ENCODE assay signal across 27 cellular contexts in the genomic region with DNA sequence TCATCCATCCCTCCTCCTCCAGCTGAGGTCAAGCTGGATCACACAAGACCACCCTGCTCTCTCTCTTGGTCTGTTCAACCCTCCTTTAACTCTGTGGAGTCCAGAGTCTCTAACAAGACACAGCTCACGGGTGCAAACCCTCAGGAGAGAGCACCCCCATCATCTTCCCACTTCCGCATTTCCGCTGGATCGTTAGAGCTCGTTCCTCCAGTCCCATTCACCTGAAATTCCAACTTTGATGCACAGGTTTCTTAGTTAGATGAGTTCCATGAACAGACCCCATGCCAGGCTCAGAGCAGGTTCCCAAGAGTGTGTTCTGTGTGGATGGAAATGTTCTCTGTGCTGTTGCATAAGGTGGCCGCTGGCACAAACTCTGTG. TPM values are rescaled to one million over a fixed set of nuclear protein-coding genes. Genes with fewer than 3 reads are reported as not detected.
"Had no signal": no experiment of that assay in that cellular context is flagged by ENCODE, and none has a peak within 500 bp of the region (broad histone marks: within the 10 kb centered on the region; RNA-seq: fewer than 3 reads in every experiment).

No MANE protein-coding gene starts in this region.

- H3K27me3 ChIP-seq: ascending aorta, body of pancreas, MG63 had no signal

- H3K27ac Mint-ChIP-seq: activated CD4-positive, alpha-beta memory T cell treated with anti-CD3 and anti-CD28 coated beads for 36 hours; activated naive CD8-positive, alpha-beta T cell treated with anti-CD3 and anti-CD28 coated beads, Interleukin-2, amount 50 U/mL, for 24 hours; activated T-cell treated with anti-CD3 and anti-CD28 coated beads, Interleukin-2, amount 50 U/mL, for 72 hours; WTC11 had no signal

- H3K27ac ChIP-seq: ascending aorta, body of pancreas, SK-N-MC had no signal

- DNase-seq: activated CD4-positive, alpha-beta memory T cell treated with anti-CD3 and anti-CD28 coated beads for 36 hours; activated CD4-positive, alpha-beta T cell treated with anti-CD3 and anti-CD28 coated beads for 48 hours; activated CD4-positive, CD25-positive, alpha-beta regulatory T cell treated with anti-CD3 and anti-CD28 coated beads, Interleukin-2, amount 50 U/mL, for 72 hours; activated CD8-positive, alpha-beta memory T cell treated with anti-CD3 and anti-CD28 coated beads, Interleukin-2, amount 50 U/mL, for 4 hours; activated naive CD4-positive, alpha-beta T cell treated with anti-CD3 and anti-CD28 coated beads, Interleukin-2, amount 50 U/mL, for 16 hours; activated naive CD8-positive, alpha-beta T cell treated with anti-CD3 and anti-CD28 coated beads, Interleukin-2, amount 50 U/mL, for 24 hours; activated T-cell treated with anti-CD3 and anti-CD28 coated beads, Interleukin-2, amount 50 U/mL, for 72 hours; amniotic stem cell; body of pancreas; central memory CD4-positive, alpha-beta T cell; MG63; MV-4-11; NCI-H1092 treated with DMSO at 0.1 percent for 48 hours; NCI-H1417 treated with DMSO at 0.1 percent for 48 hours; NCI-H1694; NCI-H2029; NCI-H510A treated with DMSO at 0.1 percent for 48 hours; NCI-H69; NK-92 treated with Interleukin-12 subunit alpha and Interleukin-12 subunit beta, amount 100 ng/mL, for 24 hours; RPMI8226; T-helper 1 cell had no signal

- H3K36me3 Mint-ChIP-seq: activated CD4-positive, alpha-beta memory T cell treated with anti-CD3 and anti-CD28 coated beads for 36 hours; WTC11 had no signal

- H3K27me3 Mint-ChIP-seq: activated CD4-positive, alpha-beta memory T cell treated with anti-CD3 and anti-CD28 coated beads for 36 hours; activated naive CD8-positive, alpha-beta T cell treated with anti-CD3 and anti-CD28 coated beads, Interleukin-2, amount 50 U/mL, for 24 hours had no signal

- H3K4me3 Mint-ChIP-seq: activated CD4-positive, alpha-beta memory T cell treated with anti-CD3 and anti-CD28 coated beads for 36 hours; activated naive CD8-positive, alpha-beta T cell treated with anti-CD3 and anti-CD28 coated beads, Interleukin-2, amount 50 U/mL, for 24 hours; activated T-cell treated with anti-CD3 and anti-CD28 coated beads, Interleukin-2, amount 50 U/mL, for 72 hours; WTC11 had no signal

- H3K4me3 ChIP-seq: ascending aorta, body of pancreas, MG63, SK-N-MC had no signal

- H3K36me3 ChIP-seq: ascending aorta, MG63 had no signal

- H3K9me3 Mint-ChIP-seq: activated CD4-positive, alpha-beta memory T cell treated with anti-CD3 and anti-CD28 coated beads for 36 hours; activated naive CD8-positive, alpha-beta T cell treated with anti-CD3 and anti-CD28 coated beads, Interleukin-2, amount 50 U/mL, for 24 hours; activated T-cell treated with anti-CD3 and anti-CD28 coated beads, Interleukin-2, amount 50 U/mL, for 72 hours had no signal

- H3K4me1 ChIP-seq: ascending aorta, body of pancreas had no signal

- H3K9me3 ChIP-seq: ascending aorta, body of pancreas, MG63 had no signal

- ATAC-seq: activated naive CD8-positive, alpha-beta T cell treated with anti-CD3 and anti-CD28 coated beads, Interleukin-2, amount 50 U/mL, for 24 hours; activated T-cell treated with anti-CD3 and anti-CD28 coated beads, Interleukin-2, amount 50 U/mL, for 72 hours; body of pancreas; Panc1; Right ventricle myocardium inferior; WTC11 had no signal

RNA-seq across cellular contexts. Expression of gene OASL, which starts 49.2 kb away (rescaled TPM):
- total RNA-seq: ascending aorta, chondrocyte had no signal
